Comparison of ENCODE assay signal across 8 cellular contexts in the genomic region with DNA sequence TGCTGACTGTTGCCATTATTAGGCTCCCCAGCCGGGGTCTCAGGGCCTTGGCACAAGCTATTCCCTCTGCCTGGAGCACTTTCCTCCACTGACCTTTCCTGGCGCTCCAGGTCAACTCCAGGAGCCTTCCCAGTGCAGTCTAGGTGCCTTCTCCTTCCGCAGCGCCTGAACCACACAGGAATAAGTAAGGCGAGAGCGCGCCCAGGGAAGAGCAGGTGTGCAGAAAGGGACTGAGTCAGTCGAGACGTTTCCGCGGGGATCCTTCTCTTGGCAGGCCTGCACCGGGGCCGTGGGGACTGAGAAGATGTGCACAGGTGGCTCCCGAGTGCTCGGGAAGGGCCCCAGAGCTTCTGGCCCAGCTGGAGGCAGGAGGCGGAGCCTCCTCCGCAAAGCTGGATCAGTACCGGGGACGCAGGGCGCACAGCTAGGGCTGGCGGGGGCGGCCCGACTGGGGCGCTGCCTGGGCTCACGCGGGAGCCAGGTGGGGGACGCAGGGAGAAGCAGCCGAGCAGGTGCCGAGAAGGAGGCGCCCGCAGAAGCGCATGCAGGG. TPM values are rescaled to one million over a fixed set of nuclear protein-coding genes. Genes with fewer than 3 reads are reported as not detected.
DNase-seq lines count a peak whose midpoint lies in the region; ATAC-seq and TF ChIP-seq lines count a peak whose summit lies in the region.

No MANE protein-coding gene starts in this region.

- H3K4me2 ChIP-seq in SU-DHL-6 (ENCODE audit: low read depth, low read length, poor library complexity, severe bottlenecking): peak overlapping the region; percentile 50

- H3K27ac Mint-ChIP-seq in natural killer cell treated with Interleukin-12 subunit alpha and Interleukin-12 subunit beta and Interleukin-15 and Interleukin-18, amount 100 ng/mL, for 72 hours: no peak overlapping the region

- no peaks in the 10 kb centered on the region for H3K9me3 ChIP-seq in ES-I3 (ENCODE audit: control insufficient read depth, insufficient read depth, low read length)
- no peaks in the 10 kb centered on the region for H3K9me3 ChIP-seq in SU-DHL-6 (ENCODE audit: insufficient read depth, low read length)
- no peaks in the 10 kb centered on the region for H3K9me3 ChIP-seq in effector memory CD4-positive, alpha-beta T cell (ENCODE audit: control insufficient read depth, low read length)

- H3K9me2 ChIP-seq in SU-DHL-6 (replicated peaks; ENCODE audit: insufficient read depth, low read length): no peaks in the 10 kb centered on the region

- H3K36me3 ChIP-seq in ES-I3 (ENCODE audit: insufficient read depth, low read length) (peaks cover 8% of the 10 kb centered on the region), SU-DHL-6 (ENCODE audit: low read length) (peaks cover 7% of the 10 kb centered on the region; the same call in 1 of the 2 replicates)
- H3K36me3 ChIP-seq in effector memory CD4-positive, alpha-beta T cell (ENCODE audit: control insufficient read depth, insufficient read depth, low read length): peaks cover 16% of the 10 kb centered on the region

- H2AFZ ChIP-seq in SU-DHL-6 (ENCODE audit: low read depth, low read length, severe bottlenecking): peak overlapping the region; percentile 96

- no peaks in the 10 kb centered on the region for H3K36me3 Mint-ChIP-seq in natural killer cell treated with Interleukin-12 subunit alpha and Interleukin-12 subunit beta and Interleukin-15 and Interleukin-18, amount 100 ng/mL, for 72 hours

- TF ChIP-seq CTCF in SU-DHL-6 (IDR thresholded peaks at IDR 0.05; ENCODE audit: insufficient read depth, low read length, poor library complexity, severe bottlenecking): no peak

- H4K20me1 ChIP-seq in SU-DHL-6 (ENCODE audit: low read depth, low read length): no peaks in the 10 kb centered on the region

- no peaks in the 10 kb centered on the region for H3K79me2 ChIP-seq in SU-DHL-6 (ENCODE audit: insufficient read depth, low read length)

- H3K27ac ChIP-seq in SU-DHL-6 (ENCODE audit: low read depth, low read length): no peak overlapping the region
- H3K27ac ChIP-seq in effector memory CD4-positive, alpha-beta T cell (ENCODE audit: insufficient read depth, low read length, poor library complexity, severe bottlenecking): no peak overlapping the region

- H3K4me1 ChIP-seq in ES-I3 (ENCODE audit: insufficient read depth, low read length): no peaks in the 10 kb centered on the region
- H3K4me1 ChIP-seq in effector memory CD4-positive, alpha-beta T cell (ENCODE audit: control insufficient read depth, insufficient read depth, low read length, poor library complexity, severe bottlenecking): peaks cover 10% of the 10 kb centered on the region

- peaks cover 14% of the 10 kb centered on the region; the same call in 1 of the 2 replicates for H3F3A ChIP-seq in SU-DHL-6 (ENCODE audit: insufficient read depth)

- H3K4me3 Mint-ChIP-seq in natural killer cell treated with Interleukin-12 subunit alpha and Interleukin-12 subunit beta and Interleukin-15 and Interleukin-18, amount 100 ng/mL, for 72 hours: peak overlapping the region; percentile 62

- ATAC-seq in HG02840 (IDR thresholded peaks at IDR 0.05; ENCODE audit: low FRiP score, unreplicated experiment) (peak; percentile 20), HG03139 (IDR thresholded peaks at IDR 0.05; ENCODE audit: unreplicated experiment) (no peak)
- ATAC-seq in natural killer cell treated with Interleukin-12 subunit alpha and Interleukin-12 subunit beta and Interleukin-15 and Interleukin-18, amount 100 ng/mL, for 72 hours: no peak

- H3K9ac ChIP-seq in ES-I3 (ENCODE audit: low read depth, low read length): peak overlapping the region; percentile 67; the same call in 1 of the 2 replicates
- H3K9ac ChIP-seq in SU-DHL-6 (ENCODE audit: low read length): peak overlapping the region; percentile 57

- H3K27me3 Mint-ChIP-seq in natural killer cell treated with Interleukin-12 subunit alpha and Interleukin-12 subunit beta and Interleukin-15 and Interleukin-18, amount 100 ng/mL, for 72 hours: peaks cover 8 to 10% of the 10 kb centered on the region in 2 donors

- DNase-seq in effector memory CD4-positive, alpha-beta T cell: peak in 1 of 3 donors; percentile 9
- DNase-seq in natural killer cell treated with Interleukin-12 subunit alpha and Interleukin-12 subunit beta and Interleukin-15 and Interleukin-18, amount 100 ng/mL, for 72 hours (ENCODE audit: low spot score): no peak
- DNase-seq in foreskin melanocyte (no peak), Ammon's horn (ENCODE audit: low spot score) (no peak)

- H3K4me1 Mint-ChIP-seq in natural killer cell treated with Interleukin-12 subunit alpha and Interleukin-12 subunit beta and Interleukin-15 and Interleukin-18, amount 100 ng/mL, for 72 hours (ENCODE audit: low read depth in 2 of 2): peaks cover 3 to 12% of the 10 kb centered on the region in 2 donors

- H3K4me3 ChIP-seq in SU-DHL-6 (ENCODE audit: insufficient read depth, low read length, poor library complexity, severe bottlenecking): peak overlapping the region; percentile 63
- H3K4me3 ChIP-seq in effector memory CD4-positive, alpha-beta T cell (ENCODE audit: insufficient read depth, low read depth, low read length, poor library complexity, severe bottlenecking): peak overlapping the region; percentile 62

- no peaks in the 10 kb centered on the region for H3K9me3 Mint-ChIP-seq in natural killer cell treated with Interleukin-12 subunit alpha and Interleukin-12 subunit beta and Interleukin-15 and Interleukin-18, amount 100 ng/mL, for 72 hours

- H3K27me3 ChIP-seq in SU-DHL-6 (ENCODE audit: low read length): no peaks in the 10 kb centered on the region
- no peaks in the 10 kb centered on the region for H3K27me3 ChIP-seq in effector memory CD4-positive, alpha-beta T cell (replicated peaks; ENCODE audit: control insufficient read depth, insufficient read depth, low read length, poor library complexity, severe bottlenecking)

RNA-seq across cellular contexts. Expression of a gene that starts 0.8 kb away (rescaled TPM):
- under 1 TPM in 1 of 2 donors, not detected in 1; 0.24 TPM for total RNA-seq in natural killer cell treated with Interleukin-12 subunit alpha and Interleukin-12 subunit beta and Interleukin-15 and Interleukin-18, amount 100 ng/mL, for 72 hours
